Comparison of ENCODE assay signal across 8 cellular contexts in genomic region chr3:190696777-190697501, GRCh38.
DNase-seq lines count a peak whose midpoint lies in the region; ATAC-seq, FAIRE-seq and TF ChIP-seq lines count a peak whose summit lies in the region.

No MANE protein-coding gene starts in this region.

- 49% methylated on average over 7 of the region's 7 CpGs for WGBS in suprapubic skin

- H3K27ac ChIP-seq in suprapubic skin, result no peak overlapping the region

- FAIRE-seq in frontal cortex (lab: Jason Lieb, UNC), result peak; percentile 81

- no peak overlapping the region for H3K4me3 ChIP-seq in suprapubic skin

- no peak for TF ChIP-seq POLR2A in suprapubic skin (IDR thresholded peaks at IDR 0.05)

- no peaks in the 10 kb centered on the region for H3K36me3 ChIP-seq in suprapubic skin

- H3K9me3 ChIP-seq in suprapubic skin, result no peaks in the 10 kb centered on the region

- H3K4me1 ChIP-seq in suprapubic skin, result peaks cover 18% of the 10 kb centered on the region

- no peak for TF ChIP-seq EP300 in suprapubic skin (IDR thresholded peaks at IDR 0.05)

- TF ChIP-seq CTCF in GM12874 (IDR thresholded peaks at IDR 0.05; ENCODE audit: insufficient read depth, low read depth, low read length), result peak; percentile 28; the same call in 1 of the 2 replicates
- peak; percentile 19 to 30 for TF ChIP-seq CTCF in suprapubic skin (IDR thresholded peaks at IDR 0.05)

- no peak for ATAC-seq in HG03025 (IDR thresholded peaks at IDR 0.05; ENCODE audit: low FRiP score, unreplicated experiment)

- H3K27me3 ChIP-seq in suprapubic skin, result no peaks in the 10 kb centered on the region

- peak; percentile 48 for DNase-seq in A172 (ENCODE audit: low spot score)
- DNase-seq in RPMI7951 (ENCODE audit: low read depth), result peak; percentile 42
- DNase-seq in frontal cortex (ENCODE audit: low spot score in 2 of 2), result no peak
- DNase-seq in suprapubic skin (ENCODE audit: low spot score in 2 of 2), result no peak
- DNase-seq in activated CD4-positive, CD25-positive, alpha-beta regulatory T cell (lab: John Stamatoyannopoulos, UW), result no peak
- DNase-seq in C1 segment of cervical spinal cord (lab: John Stamatoyannopoulos, UW), result no peak

Comparison
In these comparisons a context has a peak if more than half of its experiments do, and no peak if none do; other contexts are left out.
1. DNase-seq: peak in A172 (single experiment) and RPMI7951 (single experiment); none in frontal cortex (0 of 2), suprapubic skin (0 of 2), activated CD4-positive, CD25-positive, alpha-beta regulatory T cell (0 of 4) and C1 segment of cervical spinal cord (0 of 14).